In genomic region chr1:114524933-114525332, GRCh38 we compare ENCODE assay signal across 1 cellular context.
TF ChIP-seq lines count a peak whose summit lies in the region.

No MANE protein-coding gene starts in this region.

TF ChIP-seq in HepG2, 621 proteins besides CTCF, POLR2A, EP300 and RAD21 (continued from another document):
- TF ChIP-seq ARID4A (CRISPR knock-in tag; IDR thresholded peaks at IDR 0.05; ENCODE audit: borderline replicate concordance) (no peak), PHF8 (CRISPR knock-in tag; IDR thresholded peaks at IDR 0.05) (no peak), PBX2 (CRISPR knock-in tag; IDR thresholded peaks at IDR 0.05) (no peak), PAX8 (CRISPR knock-in tag; IDR thresholded peaks at IDR 0.05; ENCODE audit: borderline replicate concordance) (no peak), THRA (CRISPR knock-in tag; IDR thresholded peaks at IDR 0.05; ENCODE audit: borderline replicate concordance) (no peak), MEIS1 (CRISPR knock-in tag; IDR thresholded peaks at IDR 0.05; ENCODE audit: borderline replicate concordance) (no peak), NCOA2 (CRISPR knock-in tag; IDR thresholded peaks at IDR 0.05) (no peak), NFKBIZ (CRISPR knock-in tag; IDR thresholded peaks at IDR 0.05) (no peak), BORCS8-MEF2B (CRISPR knock-in tag; IDR thresholded peaks at IDR 0.05) (no peak), HES4 (CRISPR knock-in tag; IDR thresholded peaks at IDR 0.05; ENCODE audit: borderline replicate concordance) (no peak), ZNF143 (CRISPR knock-in tag; IDR thresholded peaks at IDR 0.05) (peak; percentile 79), USF2 (IDR thresholded peaks at IDR 0.05; ENCODE audit: low read depth, low read length) (peak; percentile 54), USF2 (CRISPR knock-in tag; IDR thresholded peaks at IDR 0.05; ENCODE audit: borderline replicate concordance) (peak; percentile 78; the same call in 1 of the 2 replicates), RAD51 (IDR thresholded peaks at IDR 0.05; ENCODE audit: borderline replicate concordance) (peak; percentile 49; the same call in 1 of the 2 replicates), THAP11 (CRISPR knock-in tag; IDR thresholded peaks at IDR 0.05) (peak; percentile 96)
